ENCODE assay signal across 11 cellular contexts in the genomic region with DNA sequence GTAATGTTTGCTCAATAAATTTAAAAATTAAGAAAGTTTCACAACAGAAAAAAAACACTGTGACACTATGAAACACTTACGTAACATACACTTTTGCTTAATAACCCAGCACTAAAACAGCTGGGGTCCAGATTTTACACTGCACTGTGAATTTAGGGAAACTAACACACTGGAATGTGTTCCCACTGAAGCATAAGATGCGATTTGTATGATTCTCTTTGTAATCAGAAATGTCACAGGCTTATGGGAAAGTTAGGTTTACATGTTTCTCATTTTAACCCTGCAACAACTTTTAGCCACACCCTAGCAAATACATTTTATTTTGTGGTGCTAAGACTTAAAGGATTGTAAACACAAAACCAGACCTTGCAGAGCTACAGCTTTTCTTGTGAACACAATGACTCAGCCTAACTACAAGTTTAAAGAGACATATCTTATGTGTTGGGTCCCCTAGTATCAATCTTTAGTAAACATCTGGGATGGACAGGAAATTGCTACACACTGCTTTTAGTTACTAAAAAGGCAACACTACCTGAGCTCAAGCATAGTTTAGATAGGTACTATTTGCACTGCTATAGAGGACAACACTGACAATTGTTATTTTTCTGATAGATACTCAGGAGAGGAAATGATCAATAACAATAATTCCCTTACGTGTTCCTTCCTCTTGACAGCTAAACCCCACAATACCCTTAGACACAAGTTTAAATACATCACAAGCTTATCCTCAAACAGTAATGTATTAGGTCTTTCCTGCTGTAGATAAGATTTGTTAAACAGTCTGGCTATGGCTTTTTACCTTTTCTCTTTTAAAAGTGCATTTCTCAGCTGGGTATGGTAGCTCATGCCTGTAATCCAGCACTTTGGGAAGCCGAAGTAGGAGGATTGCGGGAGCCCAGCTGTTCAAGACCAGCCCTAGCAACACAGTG. TPM values are rescaled to one million over a fixed set of nuclear protein-coding genes. Genes with fewer than 3 reads are reported as not detected.
DNase-seq lines count a peak whose midpoint lies in the region; ATAC-seq, FAIRE-seq and TF ChIP-seq lines count a peak whose summit lies in the region.
"Had no signal": no experiment of that assay in that cellular context is flagged by ENCODE, and none has a peak within 500 bp of the region (broad histone marks: within the 10 kb centered on the region; RNA-seq: fewer than 3 reads in every experiment).

No MANE protein-coding gene starts in this region.

- POLR2A ChIA-PET in A549 (lab: Yijun Ruan, JAX) (no interaction called here), HEK293 (lab: Yijun Ruan, JAX) (interaction anchor here (0.6 kb wide), 1 partner anchor 60 kb away, joined by 4 read pairs; no protein-coding TSS in a partner anchor), GM12878 (lab: Charles Lee) (interaction anchor here (0.5 to 7.2 kb wide), 10 partner anchors 8 to 198 kb away, joined by 3 to 53 read pairs (median 4); no protein-coding TSS in a partner anchor), HepG2 (lab: Yijun Ruan, JAX) (interaction anchor here (0.7 to 6.5 kb wide), 12 partner anchors 15 to 234 kb away, joined by 3 to 91 read pairs (median 5); partner anchors contain the start of genes FNDC3B and TMEM212)
- POLR2A ChIA-PET in naive thymus-derived CD4-positive, alpha-beta T cell (lab: Charles Lee): no interaction called here

- DNase-seq in A549 (ENCODE audit: low read depth in 1 of 2, low spot score in 1 of 2) (peak; percentile 36 to 90), GM12878 (ENCODE audit: low read depth, low spot score) (no peak), HepG2 (ENCODE audit: low spot score) (peak; percentile 95), DMS79 treated with DMSO at 0.1 percent for 48 hours (lab: John Stamatoyannopoulos, UW) (no peak)
- no peak for DNase-seq in naive thymus-derived CD4-positive, alpha-beta T cell
- DNase-seq: NCI-H1092 had no signal

- in situ Hi-C loops in GM12878 (cut with MboI): no loop called here
- in situ Hi-C loops in HepG2 (cut with HindIII; ENCODE audit: extremely low pct_ligation_motif_present, low pct_unique_long_range_greater_than_20kb): no loop called here

- CTCF ChIA-PET in A549 (lab: Yijun Ruan, JAX): interaction anchor here (0.7 to 2.0 kb wide), 4 partner anchors 11 to 28 kb away, joined by 3 to 10 read pairs (median 4); no protein-coding TSS in a partner anchor
- CTCF ChIA-PET in HEK293 (lab: Yijun Ruan, JAX): interaction anchor here (0.6 to 0.8 kb wide), 2 partner anchors 860 to 1827 kb away, joined by 4 to 5 read pairs; no protein-coding TSS in a partner anchor
- CTCF ChIA-PET in GM12878 (lab: Yijun Ruan, JAX): interaction anchor here (0.7 to 6.9 kb wide), 8 partner anchors 9 to 34 kb away, joined by 3 to 76 read pairs (median 6); no protein-coding TSS in a partner anchor
- CTCF ChIA-PET in HepG2 (lab: Yijun Ruan, JAX; ENCODE audit: low intra/inter-chr PET ratio, low total read pairs): no interaction called here
- CTCF ChIA-PET in naive thymus-derived CD4-positive, alpha-beta T cell (lab: Charles Lee): interaction anchor here (0.7 kb wide), 1 partner anchor 972 kb away, joined by 3 read pairs; no protein-coding TSS in a partner anchor

- H4K20me1 ChIP-seq in GM12878 (ENCODE audit: control insufficient read depth, insufficient read depth) (no peaks in the 10 kb centered on the region), HepG2 (ENCODE audit: insufficient read depth, low read length) (no peaks in the 10 kb centered on the region; the same call in 1 of the 2 replicates)

- H3K27ac Mint-ChIP-seq in naive thymus-derived CD4-positive, alpha-beta T cell: no peak overlapping the region

- H3K9ac ChIP-seq in GM12878 (ENCODE audit: control insufficient read depth, insufficient read depth, low read length) (no peak overlapping the region), HepG2 (ENCODE audit: insufficient read depth, low read depth, low read length) (peak overlapping the region; percentile 65)
- H3K9ac ChIP-seq: parathyroid adenoma had no signal

- no peaks in the 10 kb centered on the region for H3K9me3 Mint-ChIP-seq in naive thymus-derived CD4-positive, alpha-beta T cell
- H3K9me3 Mint-ChIP-seq: central memory CD8-positive, alpha-beta T cell had no signal

- intact Hi-C loops in GM12878 (cut with micrococcal nuclease; ENCODE audit: unreplicated experiment): loop anchor here (5.0 to 10.0 kb wide), 3 partner anchors 342 to 1449 kb away; partner anchors contain the start of genes SKIL and TNIK
- intact Hi-C loops in HepG2 (cut with micrococcal nuclease; ENCODE audit: unreplicated experiment): loop anchor here (5.0 kb wide), 1 partner anchor 236 kb away; no protein-coding TSS in a partner anchor
- intact Hi-C loops in naive thymus-derived CD4-positive, alpha-beta T cell (cut with micrococcal nuclease): no loop called here

- ATAC-seq in A549: peak in 1 of 2 experiments; percentile 32; a peak in 3 of 6 replicates
- peak; percentile 1 for ATAC-seq in GM12878
- ATAC-seq in HepG2: peak; percentile 50
- ATAC-seq in naive thymus-derived CD4-positive, alpha-beta T cell: no peak
- ATAC-seq in GM18861 (IDR thresholded peaks at IDR 0.05; ENCODE audit: unreplicated experiment): no peak
- no peak for ATAC-seq in HG03045 (IDR thresholded peaks at IDR 0.05; ENCODE audit: unreplicated experiment)

- no peaks in the 10 kb centered on the region for H3K36me3 ChIP-seq in HEK293 (ENCODE audit: control insufficient read depth in 2 of 2, insufficient read depth in 1 of 2, low read length in 2 of 2)
- no peaks in the 10 kb centered on the region for H3K36me3 ChIP-seq in GM12878 (ENCODE audit: control insufficient read depth in 2 of 2, insufficient read depth in 2 of 2, low read length in 1 of 2)
- peaks cover 0 to 11% of the 10 kb centered on the region in 2 experiments; a peak in 3 of 5 replicates for H3K36me3 ChIP-seq in HepG2 (replicated peaks in 1 of 2; ENCODE audit: control insufficient read depth in 1 of 2, insufficient read depth in 2 of 2, low read length in 2 of 2)
- H3K36me3 ChIP-seq in naive thymus-derived CD4-positive, alpha-beta T cell (ENCODE audit: control insufficient read depth in 2 of 3, insufficient read depth in 3 of 3, low read length in 3 of 3): no peaks in the 10 kb centered on the region

- H3K27me3 Mint-ChIP-seq in naive thymus-derived CD4-positive, alpha-beta T cell: peaks cover 17 to 45% (median 31%) of the 10 kb centered on the region in 5 donors

- no peaks in the 10 kb centered on the region for H3K9me3 ChIP-seq in A549
- no peaks in the 10 kb centered on the region for H3K9me3 ChIP-seq in HEK293 (ENCODE audit: control insufficient read depth, insufficient read depth, low read depth, low read length)
- H3K9me3 ChIP-seq in GM12878 (replicated peaks; ENCODE audit: control insufficient read depth, insufficient read depth, low read length): no peaks in the 10 kb centered on the region
- H3K9me3 ChIP-seq in HepG2 (ENCODE audit: low read length): no peaks in the 10 kb centered on the region
- H3K9me3 ChIP-seq in naive thymus-derived CD4-positive, alpha-beta T cell (ENCODE audit: control insufficient read depth in 2 of 3, low read length in 3 of 3): no peaks in the 10 kb centered on the region

- WGBS in A549 (ENCODE audit: missing lambda C conversion rate): 9% methylated on average over 5 of the region's 5 CpGs
- WGBS in GM12878 (ENCODE audit: insufficient coverage, insufficient replicate concordance, low lambda C conversion rate, missing lambda C conversion rate): 55% methylated on average over 5 of the region's 5 CpGs
- 12% methylated on average over 5 of the region's 5 CpGs for WGBS in HepG2 (ENCODE audit: low lambda C conversion rate)

- FAIRE-seq in A549 (lab: Jason Lieb, UNC) (no peak), GM12878 (lab: Jason Lieb, UNC) (peak; percentile 78), HepG2 (lab: Jason Lieb, UNC) (peak; percentile 71)

- RAD21 ChIA-PET in GM12878 (lab: Charles Lee; ENCODE audit: unreplicated experiment): interaction anchor here (0.9 to 8.5 kb wide), 10 partner anchors 9 to 116 kb away, joined by 3 to 117 read pairs (median 13); no protein-coding TSS in a partner anchor

- TF ChIP-seq RAD21 in A549 (conservative IDR thresholded peaks at IDR 0.05 in 1 of 2, IDR thresholded peaks at IDR 0.05 in 1 of 2) (no peak; a peak in 1 of 5 replicates), GM12878 (IDR thresholded peaks at IDR 0.05; ENCODE audit: insufficient read depth, low read depth, low read length) (no peak), HepG2 (CRISPR knock-in tag; IDR thresholded peaks at IDR 0.05) (no peak)

- H3K79me2 ChIP-seq in GM12878 (ENCODE audit: control insufficient read depth, insufficient read depth, low read length): peaks cover 9% of the 10 kb centered on the region
- peaks cover 90% of the 10 kb centered on the region for H3K79me2 ChIP-seq in HepG2 (ENCODE audit: insufficient read depth, low read length)
- H3K79me2 ChIP-seq: parathyroid adenoma had no signal

- H3K27ac ChIP-seq in A549 (peak overlapping the region; percentile 76 to 95), HEK293 (ENCODE audit: extremely low read depth, low read depth, low read length) (no peak overlapping the region), GM12878 (ENCODE audit: control insufficient read depth, insufficient read depth) (peak overlapping the region; percentile 47), HepG2 (ENCODE audit: extremely low read length, insufficient read depth, low read length) (peak overlapping the region; percentile 88)
- no peak overlapping the region for H3K27ac ChIP-seq in naive thymus-derived CD4-positive, alpha-beta T cell (ENCODE audit: low read depth, low read length)
- H3K27ac ChIP-seq: parathyroid adenoma had no signal

- TF ChIP-seq CTCF in A549 (IDR thresholded peaks at IDR 0.05) (no peak), HEK293 (tag by site-specific recombination; IDR thresholded peaks at IDR 0.05) (no peak), GM12878 (IDR thresholded peaks at IDR 0.05 in 2 of 3, conservative IDR thresholded peaks at IDR 0.05 in 1 of 3; ENCODE audit: control insufficient read depth in 2 of 3, extremely low read depth in 1 of 3, insufficient read depth in 1 of 3, low read depth in 3 of 3, low read length in 3 of 3) (no peak), HepG2 (CRISPR knock-in tag; IDR thresholded peaks at IDR 0.05) (no peak)

- TF ChIP-seq POLR2A in A549 (IDR thresholded peaks at IDR 0.05; ENCODE audit: low read length) (no peak), GM12878 (IDR thresholded peaks at IDR 0.05; ENCODE audit: low read depth, low read length) (no peak), HepG2 (IDR thresholded peaks at IDR 0.05; ENCODE audit: insufficient read depth in 1 of 2, low read depth in 2 of 2, low read length in 2 of 2) (no peak; a peak in 1 of 4 replicates)

- H3K27me3 ChIP-seq in GM12878 (replicated peaks in 1 of 2; ENCODE audit: control insufficient read depth in 2 of 2, insufficient read depth in 2 of 2, low read length in 1 of 2) (no peaks in the 10 kb centered on the region), HepG2 (ENCODE audit: control insufficient read depth in 1 of 2, insufficient read depth in 2 of 2, low read length in 2 of 2) (no peaks in the 10 kb centered on the region; a peak in 1 of 5 replicates)
- H3K27me3 ChIP-seq in naive thymus-derived CD4-positive, alpha-beta T cell (ENCODE audit: control insufficient read depth in 2 of 2, insufficient read depth in 2 of 2, low read length in 2 of 2): peaks cover 0 to 7% of the 10 kb centered on the region in 2 donors

- H3K4me1 Mint-ChIP-seq in naive thymus-derived CD4-positive, alpha-beta T cell: peaks cover 7 to 15% (median 12%) of the 10 kb centered on the region in 7 donors

- SMC1A ChIA-PET in GM12878 (lab: Charles Lee; ENCODE audit: uncharacterized antibody, unreplicated experiment): interaction anchor here (0.7 to 7.3 kb wide), 13 partner anchors 11 to 299 kb away, joined by 3 to 151 read pairs (median 9); no protein-coding TSS in a partner anchor

- TF ChIP-seq EP300 in A549 (IDR thresholded peaks at IDR 0.05) (peak; percentile 37 to 40; a peak in 2 of 5 replicates), GM12878 (IDR thresholded peaks at IDR 0.05; ENCODE audit: borderline replicate concordance in 1 of 2, control insufficient read depth in 1 of 2, low read depth in 2 of 2, low read length in 2 of 2) (no peak), HepG2 (IDR thresholded peaks at IDR 0.05; ENCODE audit: low read depth in 2 of 2, low read length in 2 of 2) (peak in 1 of 2 experiments; percentile 99; a peak in 3 of 4 replicates), HepG2 (CRISPR knock-in tag; IDR thresholded peaks at IDR 0.05; ENCODE audit: borderline replicate concordance) (peak; percentile 95)

- H3K4me2 ChIP-seq in A549 (peak overlapping the region; percentile 82), GM12878 (ENCODE audit: control insufficient read depth, insufficient read depth) (peak overlapping the region; percentile 30; the same call in 1 of the 2 replicates), HepG2 (ENCODE audit: low read depth, low read length) (peak overlapping the region; percentile 83)

- H3K4me3 ChIP-seq in A549 (peak overlapping the region; percentile 6; the same call in 1 of the 3 replicates), HEK293 (ENCODE audit: low read depth, low read length) (no peak overlapping the region), GM12878 (peak overlapping the region; percentile 36; the same call in 1 of the 2 replicates), HepG2 (replicated peaks in 1 of 3; ENCODE audit: insufficient read depth in 1 of 3, low read depth in 2 of 3, low read length in 3 of 3) (peak overlapping the region in 2 of 3 experiments; percentile 7 to 34; a peak in 2 of 6 replicates)
- no peak overlapping the region for H3K4me3 ChIP-seq in naive thymus-derived CD4-positive, alpha-beta T cell (ENCODE audit: low read length)

- H3K4me3 Mint-ChIP-seq in naive thymus-derived CD4-positive, alpha-beta T cell: no peak overlapping the region
- H3K4me3 Mint-ChIP-seq: central memory CD8-positive, alpha-beta T cell had no signal

- H3K36me3 Mint-ChIP-seq in naive thymus-derived CD4-positive, alpha-beta T cell: no peaks in the 10 kb centered on the region

- TSS peak; percentile 10 for BruUV-seq in GM12878 (replicated peaks; lab: Mats Ljungman, UMichigan)
- no TSS peak for BruUV-seq in HepG2 (replicated peaks; lab: Mats Ljungman, UMichigan)

- H3K4me1 ChIP-seq in A549 (peaks cover 64% of the 10 kb centered on the region), HEK293 (ENCODE audit: control insufficient read depth, insufficient read depth, low read length) (peaks cover 4% of the 10 kb centered on the region; the same call in 1 of the 2 replicates), GM12878 (ENCODE audit: control insufficient read depth, insufficient read depth, low read length) (peaks cover 8% of the 10 kb centered on the region; the same call in 1 of the 2 replicates), HepG2 (ENCODE audit: insufficient read depth, low read length) (peaks cover 75% of the 10 kb centered on the region)
- peaks cover 0 to 4% of the 10 kb centered on the region in 2 donors for H3K4me1 ChIP-seq in naive thymus-derived CD4-positive, alpha-beta T cell (ENCODE audit: control insufficient read depth in 2 of 2, insufficient read depth in 2 of 2, low read length in 2 of 2)

- H2AFZ ChIP-seq in GM12878 (ENCODE audit: control insufficient read depth, low read depth, low read length) (peak overlapping the region; percentile 16; the same call in 1 of the 2 replicates), HepG2 (ENCODE audit: low read length) (no peak overlapping the region)
- H2AFZ ChIP-seq: parathyroid adenoma had no signal

RNA-seq across cellular contexts. Expression of gene PLD1, which starts 3.8 kb away (rescaled TPM):
- 26.6 and 27.2 TPM in 2 replicates for polyA plus RNA-seq in A549 (2011; rRNA removed)
- 4.6 and 6.0 TPM in 2 replicates for polyA plus RNA-seq in A549 (2012; cell fraction: cytosol; rRNA removed)
- polyA plus RNA-seq in A549 (2012; cell fraction: nucleus; rRNA removed): 7.7 and 16.9 TPM in 2 replicates
- 5.2 to 7.3 TPM (median 6.6 TPM) in 3 replicates for polyA plus RNA-seq in A549 (2017; fragmentation: RNase III; extraction: RNeasy Plus Mini Kit Qiagen cat#74134 plus additional on column Dnase treatment)
- polyA minus RNA-seq in A549 (2011; rRNA and poly(A)+ RNA removed): 36.8 and 43.7 TPM in 2 replicates
- total RNA-seq in GM12878 (2013; cell fraction: nucleolus; rRNA removed): 526 and 546 TPM in 2 replicates
- total RNA-seq in GM12878 (2014; rRNA removed): 3.2 and 4.4 TPM in 2 replicates
- total RNA-seq in GM12878 (2014; rRNA removed; fragmentation: Illumina TruSeq; extraction: Trizol): 3.8 and 5.1 TPM in 2 replicates
- total RNA-seq in GM12878 (2021): 7.5 and 7.8 TPM in 2 replicates
- 2.0 TPM for polyA plus RNA-seq in GM12878 (2011; ENCODE audit: low read depth)
- polyA plus RNA-seq in GM12878 (2011; rRNA removed): 108 and 130 TPM in 2 replicates
- polyA plus RNA-seq in GM12878 (2011; cell fraction: cytosol; rRNA removed): 53.4 and 59.3 TPM in 2 replicates
- polyA plus RNA-seq in GM12878 (2011; cell fraction: nucleus; rRNA removed): 108 and 131 TPM in 2 replicates
- 1.2 and 2.7 TPM in 2 replicates for polyA plus RNA-seq in GM12878 (2012)
- polyA plus RNA-seq in GM12878 (2014; fragmentation: Illumina TruSeq; extraction: Trizol): 3.4 and 6.5 TPM in 2 replicates
- polyA plus RNA-seq in GM12878 (2014; fragmentation: Nextera tagmentation; extraction: Ambion mirVana): 1 to 10 TPM; 3.1 to 3.4 TPM
- 2.4 and 2.9 TPM in 2 replicates for polyA plus RNA-seq in GM12878 (2014; rRNA removed)
- polyA plus RNA-seq in GM12878 (2016; fragmentation: Nextera tagmentation; extraction: Ambion mirVana): 1 to 10 TPM; 4.3 to 5.8 TPM
- polyA minus RNA-seq in GM12878 (2011; rRNA and poly(A)+ RNA removed): 228 and 285 TPM in 2 replicates
- 42.9 and 75.5 TPM in 2 replicates for polyA minus RNA-seq in GM12878 (2011; cell fraction: cytosol; rRNA and poly(A)+ RNA removed)
- 205 and 292 TPM in 2 replicates for polyA minus RNA-seq in GM12878 (2011; cell fraction: nucleus; rRNA and poly(A)+ RNA removed)
- total RNA-seq in HepG2 (2016; rRNA removed; fragmentation: Illumina TruSeq; extraction: Trizol): 27.1 and 33.6 TPM in 2 replicates
- total RNA-seq in HepG2 (2016; cell fraction: cytosol; rRNA removed; fragmentation: Illumina TruSeq; extraction: Trizol; ENCODE audit: low read depth): 12.6 and 14.9 TPM in 2 replicates
- 28.7 and 35.7 TPM in 2 replicates for total RNA-seq in HepG2 (2016; cell fraction: insoluble cytoplasmic fraction; rRNA removed; fragmentation: Illumina TruSeq; extraction: Trizol)
- total RNA-seq in HepG2 (2016; cell fraction: membrane; rRNA removed; fragmentation: Illumina TruSeq; extraction: Trizol): 12.9 and 13.9 TPM in 2 replicates
- 61.9 and 62.3 TPM in 2 replicates for total RNA-seq in HepG2 (2016; cell fraction: nucleus; rRNA removed; fragmentation: Illumina TruSeq; extraction: Trizol)
- polyA plus RNA-seq in HepG2 (2011; rRNA removed): 50.3 and 59.4 TPM in 2 replicates
- 28.6 and 41.2 TPM in 2 replicates for polyA plus RNA-seq in HepG2 (2011; cell fraction: cytosol; rRNA removed)
- polyA plus RNA-seq in HepG2 (2011; cell fraction: nucleus; rRNA removed): 71.6 and 77.3 TPM in 2 replicates
- 41.8 and 49.9 TPM in 2 replicates for polyA plus RNA-seq in HepG2 (2012)
- polyA plus RNA-seq in HepG2 (2016; cell fraction: cytosol; fragmentation: Illumina TruSeq; extraction: Trizol; ENCODE audit: low read depth): 3.8 and 4.4 TPM in 2 replicates
- polyA plus RNA-seq in HepG2 (2016; cell fraction: insoluble cytoplasmic fraction; fragmentation: Illumina TruSeq; extraction: Trizol; ENCODE audit: low read depth): 25.0 and 25.2 TPM in 2 replicates
- polyA plus RNA-seq in HepG2 (2016; cell fraction: membrane; fragmentation: Illumina TruSeq; extraction: Trizol; ENCODE audit: low read depth): 6.2 and 6.8 TPM in 2 replicates
- 33.1 and 33.7 TPM in 2 replicates for polyA plus RNA-seq in HepG2 (2016; cell fraction: nucleus; fragmentation: Illumina TruSeq; extraction: Trizol; ENCODE audit: insufficient read depth, low read depth)
- 21.7 and 144 TPM in 2 replicates for polyA minus RNA-seq in HepG2 (2011; rRNA and poly(A)+ RNA removed; ENCODE audit: low replicate concordance)
- 63.4 and 75.3 TPM in 2 replicates for polyA minus RNA-seq in HepG2 (2011; cell fraction: cytosol; rRNA and poly(A)+ RNA removed)
- 391 and 460 TPM in 2 replicates for polyA minus RNA-seq in HepG2 (2011; cell fraction: nucleus; rRNA and poly(A)+ RNA removed)
- 10 to 100 TPM in 1 of 5 experiments, 1 to 10 TPM in 2, under 1 TPM in 2; 0.36 to 12.9 (median 1.4) TPM for total RNA-seq in naive thymus-derived CD4-positive, alpha-beta T cell
- not detected for polyA plus RNA-seq in naive thymus-derived CD4-positive, alpha-beta T cell

RNA-seq across cellular contexts. Expression of gene TMEM212, which starts 36.7 kb away (rescaled TPM):
- polyA plus RNA-seq in A549 (2011; rRNA removed): not detected in 2 replicates
- polyA plus RNA-seq in A549 (2012; cell fraction: cytosol; rRNA removed): not detected in 2 replicates
- polyA plus RNA-seq in A549 (2012; cell fraction: nucleus; rRNA removed): not detected in 2 replicates
- not detected in 3 replicates for polyA plus RNA-seq in A549 (2017; fragmentation: RNase III; extraction: RNeasy Plus Mini Kit Qiagen cat#74134 plus additional on column Dnase treatment)
- polyA minus RNA-seq in A549 (2011; rRNA and poly(A)+ RNA removed): not detected in 2 replicates
- total RNA-seq in GM12878 (2013; cell fraction: nucleolus; rRNA removed): not detected in 2 replicates
- not detected in 2 replicates for total RNA-seq in GM12878 (2014; rRNA removed)
- not detected in 2 replicates for total RNA-seq in GM12878 (2014; rRNA removed; fragmentation: Illumina TruSeq; extraction: Trizol)
- total RNA-seq in GM12878 (2021): not detected in 2 replicates
- polyA plus RNA-seq in GM12878 (2011; ENCODE audit: low read depth): not detected
- 0.35 TPM in 1 of 2 replicates, not detected in the other for polyA plus RNA-seq in GM12878 (2011; rRNA removed)
- not detected in 2 replicates for polyA plus RNA-seq in GM12878 (2011; cell fraction: cytosol; rRNA removed)
- not detected in 2 replicates for polyA plus RNA-seq in GM12878 (2011; cell fraction: nucleus; rRNA removed)
- polyA plus RNA-seq in GM12878 (2012): not detected in 2 replicates
- not detected in 2 replicates for polyA plus RNA-seq in GM12878 (2014; fragmentation: Illumina TruSeq; extraction: Trizol)
- polyA plus RNA-seq in GM12878 (2014; fragmentation: Nextera tagmentation; extraction: Ambion mirVana): not detected
- polyA plus RNA-seq in GM12878 (2014; rRNA removed): not detected in 2 replicates
- not detected for polyA plus RNA-seq in GM12878 (2016; fragmentation: Nextera tagmentation; extraction: Ambion mirVana)
- not detected in 2 replicates for polyA minus RNA-seq in GM12878 (2011; rRNA and poly(A)+ RNA removed)
- polyA minus RNA-seq in GM12878 (2011; cell fraction: cytosol; rRNA and poly(A)+ RNA removed): not detected in 2 replicates
- not detected in 2 replicates for polyA minus RNA-seq in GM12878 (2011; cell fraction: nucleus; rRNA and poly(A)+ RNA removed)
- not detected in 2 replicates for total RNA-seq in HepG2 (2016; rRNA removed; fragmentation: Illumina TruSeq; extraction: Trizol)
- total RNA-seq in HepG2 (2016; cell fraction: cytosol; rRNA removed; fragmentation: Illumina TruSeq; extraction: Trizol; ENCODE audit: low read depth): not detected in 2 replicates
- total RNA-seq in HepG2 (2016; cell fraction: insoluble cytoplasmic fraction; rRNA removed; fragmentation: Illumina TruSeq; extraction: Trizol): not detected in 2 replicates
- not detected in 2 replicates for total RNA-seq in HepG2 (2016; cell fraction: membrane; rRNA removed; fragmentation: Illumina TruSeq; extraction: Trizol)
- not detected in 2 replicates for total RNA-seq in HepG2 (2016; cell fraction: nucleus; rRNA removed; fragmentation: Illumina TruSeq; extraction: Trizol)
- polyA plus RNA-seq in HepG2 (2011; rRNA removed): not detected in 2 replicates
- polyA plus RNA-seq in HepG2 (2011; cell fraction: cytosol; rRNA removed): 0.06 TPM in 1 of 2 replicates, not detected in the other
- polyA plus RNA-seq in HepG2 (2011; cell fraction: nucleus; rRNA removed): 0.33 TPM in 1 of 2 replicates, not detected in the other
- not detected in 2 replicates for polyA plus RNA-seq in HepG2 (2012)
- polyA plus RNA-seq in HepG2 (2016; cell fraction: cytosol; fragmentation: Illumina TruSeq; extraction: Trizol; ENCODE audit: low read depth): not detected in 2 replicates
- not detected in 2 replicates for polyA plus RNA-seq in HepG2 (2016; cell fraction: insoluble cytoplasmic fraction; fragmentation: Illumina TruSeq; extraction: Trizol; ENCODE audit: low read depth)
- not detected in 2 replicates for polyA plus RNA-seq in HepG2 (2016; cell fraction: membrane; fragmentation: Illumina TruSeq; extraction: Trizol; ENCODE audit: low read depth)
- not detected in 2 replicates for polyA plus RNA-seq in HepG2 (2016; cell fraction: nucleus; fragmentation: Illumina TruSeq; extraction: Trizol; ENCODE audit: insufficient read depth, low read depth)
- polyA minus RNA-seq in HepG2 (2011; rRNA and poly(A)+ RNA removed; ENCODE audit: low replicate concordance): not detected in 2 replicates
- not detected in 2 replicates for polyA minus RNA-seq in HepG2 (2011; cell fraction: cytosol; rRNA and poly(A)+ RNA removed)
- polyA minus RNA-seq in HepG2 (2011; cell fraction: nucleus; rRNA and poly(A)+ RNA removed): 1.2 TPM in 1 of 2 replicates, not detected in the other
- not detected for total RNA-seq in naive thymus-derived CD4-positive, alpha-beta T cell
- polyA plus RNA-seq in naive thymus-derived CD4-positive, alpha-beta T cell: not detected

Comparison
In these comparisons a context has a peak if more than half of its experiments do, and no peak if none do; other contexts are left out.
1. ATAC-seq: peak in GM12878 (single experiment) and HepG2 (single experiment); none in naive thymus-derived CD4-positive, alpha-beta T cell (single experiment), GM18861 (single experiment) and HG03045 (single experiment).
2. DNase-seq: peak in A549 (2 of 2) and HepG2 (single experiment); none in GM12878 (single experiment), naive thymus-derived CD4-positive, alpha-beta T cell (0 of 9) and DMS79 treated with DMSO at 0.1 percent for 48 hours (single experiment).
3. H3K27ac ChIP-seq: peak in A549 (2 of 2), GM12878 (single experiment) and HepG2 (single experiment); none in HEK293 (single experiment) and naive thymus-derived CD4-positive, alpha-beta T cell (single experiment).
4. H3K4me2 ChIP-seq: peak in every context shown above with its lines; median percentile 83 in HepG2; 82 in A549; 30 in GM12878.
5. H3K4me3 ChIP-seq: peak in A549 (single experiment), GM12878 (single experiment) and HepG2 (2 of 3); none in HEK293 (single experiment) and naive thymus-derived CD4-positive, alpha-beta T cell (single experiment).
6. POLR2A ChIA-PET loops: an anchor here in HEK293 (0.6 kb wide), GM12878 (0.5 to 7.2 kb wide) and HepG2 (0.7 to 6.5 kb wide); none called in A549 and naive thymus-derived CD4-positive, alpha-beta T cell.
7. intact Hi-C loops: an anchor here in GM12878 (5.0 to 10.0 kb wide) and HepG2 (5.0 kb wide); none called in naive thymus-derived CD4-positive, alpha-beta T cell.